In the genomic region with DNA sequence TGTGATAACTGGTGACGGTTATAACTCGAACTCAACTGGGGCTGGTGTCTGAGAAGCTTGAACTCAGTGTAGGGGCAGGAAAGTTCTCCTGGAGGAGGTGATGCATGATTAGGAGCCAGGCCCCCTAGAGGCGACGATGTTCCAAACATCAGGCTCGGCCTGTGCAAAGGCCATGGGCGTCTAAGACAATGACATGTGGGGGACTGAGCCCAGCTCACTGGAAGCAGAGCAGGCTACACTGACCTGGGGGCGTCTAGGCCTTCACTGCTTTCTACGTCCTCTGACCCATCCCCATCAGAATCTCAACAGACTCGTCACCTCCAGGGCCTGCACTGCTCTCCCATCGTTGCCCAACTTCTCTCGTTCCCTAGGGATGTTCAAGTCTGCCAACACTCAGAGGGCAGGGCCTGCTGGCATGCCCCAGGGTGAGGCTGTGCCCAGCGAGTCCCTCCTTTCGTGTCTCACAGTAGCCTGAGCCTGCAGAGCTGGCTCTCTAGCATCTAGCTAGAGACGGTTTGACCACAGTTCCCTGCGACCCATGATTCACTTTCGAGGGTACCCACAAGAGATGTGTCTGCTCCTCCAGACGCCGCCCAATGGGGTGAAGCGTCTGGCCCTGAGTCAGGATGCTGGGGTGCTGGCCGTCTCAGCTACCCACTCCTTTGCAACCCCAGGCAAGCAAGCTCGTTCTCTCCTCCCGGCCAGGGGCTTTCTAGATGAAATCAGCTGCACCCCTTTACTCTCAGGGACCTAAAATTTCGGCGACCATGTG, we compare ENCODE assay signal across 8 cellular contexts. TPM values are rescaled to one million over a fixed set of nuclear protein-coding genes. Genes with fewer than 3 reads are reported as not detected.
DNase-seq lines count a peak whose midpoint lies in the region; TF ChIP-seq lines count a peak whose summit lies in the region.

No MANE protein-coding gene starts in this region.

- TF ChIP-seq CTCF in HFFc6 (IDR thresholded peaks at IDR 0.05) (peak; percentile 85), mesothelial cell of epicardium (IDR thresholded peaks at IDR 0.05; ENCODE audit: unreplicated experiment) (peak; percentile 44)

- peak overlapping the region; percentile 70 for H3K4me3 ChIP-seq in ectodermal cell (ENCODE audit: insufficient read depth, low read depth, low read length)

- H3K4me1 ChIP-seq in ectodermal cell (ENCODE audit: control insufficient read depth, insufficient read depth, low read length): peaks cover 10% of the 10 kb centered on the region

- peaks cover 12% of the 10 kb centered on the region for H3K27me3 Mint-ChIP-seq in HFFc6 (ENCODE audit: insufficient read depth)
- no peaks in the 10 kb centered on the region for H3K27me3 Mint-ChIP-seq in activated CD4-positive, alpha-beta T cell treated with anti-CD3 and anti-CD28 coated beads, Interleukin-2, amount 10 ng/mL, durations not matched to agents 7 days and 5 days
- H3K27me3 Mint-ChIP-seq in mesothelial cell of epicardium (ENCODE audit: low read depth): no peaks in the 10 kb centered on the region

- H3K9me3 ChIP-seq in ectodermal cell (ENCODE audit: control insufficient read depth, low read length): no peaks in the 10 kb centered on the region

- peak; percentile 70 for DNase-seq in Daoy (ENCODE audit: low read depth)
- DNase-seq in HFFc6: peak; percentile 81
- peak; percentile 48 for DNase-seq in NCI-H345 treated with DMSO at 0.1 percent for 48 hours (lab: John Stamatoyannopoulos, UW; ENCODE audit: unreplicated experiment)
- peak; percentile 75 for DNase-seq in activated CD4-positive, alpha-beta T cell treated with anti-CD3 and anti-CD28 coated beads, Interleukin-2, amount 10 ng/mL, durations not matched to agents 7 days and 5 days
- no peak for DNase-seq in mesothelial cell of epicardium (ENCODE audit: low spot score in 2 of 2, unreplicated experiment in 2 of 2)
- peak; percentile 64 to 72 for DNase-seq in stimulated activated CD8-positive, alpha-beta memory T cell treated with anti-CD3 and anti-CD28 coated beads, Interleukin-7, amount 100 ng/mL, for 4 hours (ENCODE audit: low read depth in 2 of 2)
- DNase-seq in putamen (ENCODE audit: low spot score): no peak

- H3K9me3 Mint-ChIP-seq in HFFc6: no peaks in the 10 kb centered on the region
- H3K9me3 Mint-ChIP-seq in activated CD4-positive, alpha-beta T cell treated with anti-CD3 and anti-CD28 coated beads, Interleukin-2, amount 10 ng/mL, durations not matched to agents 7 days and 5 days: no peaks in the 10 kb centered on the region
- H3K9me3 Mint-ChIP-seq in mesothelial cell of epicardium: no peaks in the 10 kb centered on the region

- CTCF ChIA-PET in activated CD4-positive, alpha-beta T cell treated with anti-CD3 and anti-CD28 coated beads, Interleukin-2, amount 10 ng/mL, durations not matched to agents 7 days and 5 days (lab: Charles Lee): interaction anchor here (0.5 to 6.0 kb wide), 17 partner anchors 9 to 364 kb away, joined by 3 to 52 read pairs (median 5); partner anchors contain the start of gene STARD10

- H3K36me3 ChIP-seq in ectodermal cell (ENCODE audit: control insufficient read depth, insufficient read depth, low read length): peaks cover 3% of the 10 kb centered on the region

- peaks cover 71% of the 10 kb centered on the region for H3K4me1 Mint-ChIP-seq in HFFc6 (ENCODE audit: low read depth)
- H3K4me1 Mint-ChIP-seq in activated CD4-positive, alpha-beta T cell treated with anti-CD3 and anti-CD28 coated beads, Interleukin-2, amount 10 ng/mL, durations not matched to agents 7 days and 5 days: peaks cover 51% of the 10 kb centered on the region
- H3K4me1 Mint-ChIP-seq in mesothelial cell of epicardium: peaks cover 31% of the 10 kb centered on the region

- H3K36me3 Mint-ChIP-seq in HFFc6 (ENCODE audit: low read depth) (peaks cover 26% of the 10 kb centered on the region), mesothelial cell of epicardium (peaks cover 12% of the 10 kb centered on the region)
- H3K36me3 Mint-ChIP-seq in activated CD4-positive, alpha-beta T cell treated with anti-CD3 and anti-CD28 coated beads, Interleukin-2, amount 10 ng/mL, durations not matched to agents 7 days and 5 days (ENCODE audit: low read depth): peaks cover 50% of the 10 kb centered on the region

- 58 to 62% methylated on average over 24 of the region's 24 CpGs for WGBS in ectodermal cell, 2 experiments

- H3K27me3 ChIP-seq in ectodermal cell (ENCODE audit: control insufficient read depth, insufficient read depth, low read length, poor library complexity, severe bottlenecking): no peaks in the 10 kb centered on the region

- peak overlapping the region; percentile 92 for H3K27ac Mint-ChIP-seq in HFFc6
- H3K27ac Mint-ChIP-seq in activated CD4-positive, alpha-beta T cell treated with anti-CD3 and anti-CD28 coated beads, Interleukin-2, amount 10 ng/mL, durations not matched to agents 7 days and 5 days: peak overlapping the region; percentile 97
- H3K27ac Mint-ChIP-seq in mesothelial cell of epicardium: peak overlapping the region; percentile 97

- no peak overlapping the region for H3K27ac ChIP-seq in ectodermal cell (ENCODE audit: insufficient read depth, low read depth, low read length, poor library complexity, severe bottlenecking)

- POLR2A ChIA-PET in activated CD4-positive, alpha-beta T cell treated with anti-CD3 and anti-CD28 coated beads, Interleukin-2, amount 10 ng/mL, durations not matched to agents 7 days and 5 days (lab: Charles Lee): interaction anchor here (1.0 kb wide), 1 partner anchor 19 kb away, joined by 5 read pairs; the partner anchor contains the start of gene STARD10

- peak overlapping the region; percentile 95 for H3K4me3 Mint-ChIP-seq in HFFc6
- peak overlapping the region; percentile 95 for H3K4me3 Mint-ChIP-seq in activated CD4-positive, alpha-beta T cell treated with anti-CD3 and anti-CD28 coated beads, Interleukin-2, amount 10 ng/mL, durations not matched to agents 7 days and 5 days
- H3K4me3 Mint-ChIP-seq in mesothelial cell of epicardium: peak overlapping the region; percentile 81

RNA-seq across cellular contexts. Expression of gene ATG16L2, which starts 1.1 kb away (rescaled TPM):
- 1.3 and 2.3 TPM in 2 replicates for total RNA-seq in Daoy (2014; rRNA removed; shearing (Covaris generic))
- 1 to 10 TPM; 5.4 to 9.5 (median 7.6) TPM for total RNA-seq in HFFc6 (2021; fragmentation: NEBNext Ultra II Directional; extraction: Animal tissue kit (Norgen Biotek cat#: 25700))
- 100 to 1,000 TPM; 108 to 113 TPM for total RNA-seq in activated CD4-positive, alpha-beta T cell treated with anti-CD3 and anti-CD28 coated beads, Interleukin-2, amount 10 ng/mL, durations not matched to agents 7 days and 5 days
- 31.7 TPM for polyA plus RNA-seq in ectodermal cell (2013, experiment 1 of 4)
- 34.1 TPM for polyA plus RNA-seq in ectodermal cell (2013, experiment 2 of 4)
- 29.8 TPM for polyA plus RNA-seq in ectodermal cell (2013, experiment 3 of 4)
- 34.4 TPM for polyA plus RNA-seq in ectodermal cell (2013, experiment 4 of 4)
- total RNA-seq in mesothelial cell of epicardium: 44.0 to 48.0 TPM (median 45.0 TPM) in 3 replicates

RNA-seq across cellular contexts. Expression of gene STARD10, which starts 19.3 kb away (rescaled TPM):
- total RNA-seq in Daoy (2014; rRNA removed; shearing (Covaris generic)): 16.7 and 21.5 TPM in 2 replicates
- total RNA-seq in HFFc6 (2021; fragmentation: NEBNext Ultra II Directional; extraction: Animal tissue kit (Norgen Biotek cat#: 25700)): 10 to 100 TPM; 10.8 to 16.9 (median 15.8) TPM
- 1 to 10 TPM; 4.5 to 6.4 TPM for total RNA-seq in activated CD4-positive, alpha-beta T cell treated with anti-CD3 and anti-CD28 coated beads, Interleukin-2, amount 10 ng/mL, durations not matched to agents 7 days and 5 days
- polyA plus RNA-seq in ectodermal cell (2013, experiment 1 of 4): 25.8 TPM
- polyA plus RNA-seq in ectodermal cell (2013, experiment 2 of 4): 21.9 TPM
- polyA plus RNA-seq in ectodermal cell (2013, experiment 3 of 4): 22.1 TPM
- 29.3 TPM for polyA plus RNA-seq in ectodermal cell (2013, experiment 4 of 4)
- 51.1 to 54.9 TPM (median 54.7 TPM) in 3 replicates for total RNA-seq in mesothelial cell of epicardium

Comparison
In these comparisons a context has a peak if more than half of its experiments do, and no peak if none do; other contexts are left out.
1. DNase-seq: peak in Daoy (single experiment), HFFc6 (single experiment), NCI-H345 treated with DMSO at 0.1 percent for 48 hours (single experiment), activated CD4-positive, alpha-beta T cell treated with anti-CD3 and anti-CD28 coated beads, Interleukin-2, amount 10 ng/mL, durations not matched to agents 7 days and 5 days (single experiment) and stimulated activated CD8-positive, alpha-beta memory T cell treated with anti-CD3 and anti-CD28 coated beads, Interleukin-7, amount 100 ng/mL, for 4 hours (2 of 2); none in mesothelial cell of epicardium (0 of 2) and putamen (single experiment).
2. Peak in every context shown above with its lines, with median percentiles within 50 percentile points of each other: H3K27ac Mint-ChIP-seq and H3K4me3 Mint-ChIP-seq.